2 cellular contexts compared by ENCODE assay signal in genomic region chr5:79832911-79833310, GRCh38.
TF ChIP-seq lines count a peak whose summit lies in the region.

No MANE protein-coding gene starts in this region.

TF ChIP-seq in GM23338, 12 proteins besides CTCF, POLR2A, EP300 and RAD21 (continued from another document):
- no peak for TF ChIP-seq ZNF331 (CRISPR knock-in tag; IDR thresholded peaks at IDR 0.05; ENCODE audit: low read depth)
- TF ChIP-seq POLR2AphosphoS5 (IDR thresholded peaks at IDR 0.05; ENCODE audit: low read depth), result no peak
- TF ChIP-seq ZNF462 (CRISPR knock-in tag; IDR thresholded peaks at IDR 0.05), result no peak
- no peak for TF ChIP-seq EZH2phosphoT487 (IDR thresholded peaks at IDR 0.05; ENCODE audit: unreplicated experiment)
- no peak for TF ChIP-seq STAT1 (IDR thresholded peaks at IDR 0.05; ENCODE audit: unreplicated experiment)
- TF ChIP-seq REST (IDR thresholded peaks at IDR 0.05; ENCODE audit: unreplicated experiment), result no peak
- TF ChIP-seq CREB1 (CRISPR knock-in tag; IDR thresholded peaks at IDR 0.05; ENCODE audit: low read depth), result no peak
- no peak for TF ChIP-seq ZNF114 (CRISPR knock-in tag; IDR thresholded peaks at IDR 0.05)
TF ChIP-seq in GM23338: peak in this region for 0.

TF ChIP-seq in K562, 482 proteins besides CTCF, POLR2A, EP300 and RAD21 (continued from another document and continues in another):
- no peak for TF ChIP-seq ZNF398 (CRISPR knock-in tag; IDR thresholded peaks at IDR 0.05)
- peak; percentile 14; the same call in 1 of the 2 replicates for TF ChIP-seq L3MBTL2 (IDR thresholded peaks at IDR 0.05)
- TF ChIP-seq MTA1 (IDR thresholded peaks at IDR 0.05; ENCODE audit: borderline replicate concordance), result no peak
- no peak for TF ChIP-seq ETS2 (tag; IDR thresholded peaks at IDR 0.05; ENCODE audit: borderline replicate concordance, poor library complexity, severe bottlenecking)
- no peak for TF ChIP-seq ARHGAP35 (IDR thresholded peaks at IDR 0.05; ENCODE audit: partially characterized antibody)
- TF ChIP-seq CBX2 (IDR thresholded peaks at IDR 0.05; ENCODE audit: insufficient read depth, low read length, poor library complexity, severe bottlenecking), result no peak
- TF ChIP-seq HINFP (tag; conservative IDR thresholded peaks at IDR 0.05; ENCODE audit: low read depth), result no peak
- peak; percentile 81 for TF ChIP-seq NFE2 (IDR thresholded peaks at IDR 0.05; ENCODE audit: low read depth)
- no peak for TF ChIP-seq MITF (IDR thresholded peaks at IDR 0.05)
- no peak for TF ChIP-seq ZBTB40 (IDR thresholded peaks at IDR 0.05)
- TF ChIP-seq ZBTB40 (CRISPR knock-in tag; IDR thresholded peaks at IDR 0.05), result no peak
- TF ChIP-seq CREBBP (IDR thresholded peaks at IDR 0.05; ENCODE audit: low read depth, low read length), result no peak
- TF ChIP-seq ZFX (CRISPR knock-in tag; IDR thresholded peaks at IDR 0.05), result no peak
- peak; percentile 98 for TF ChIP-seq C11orf30 (IDR thresholded peaks at IDR 0.05; ENCODE audit: low read depth)
- TF ChIP-seq MAFF (IDR thresholded peaks at IDR 0.05; ENCODE audit: low read length), result peak; percentile 87
- no peak for TF ChIP-seq CHD7 (IDR thresholded peaks at IDR 0.05; ENCODE audit: low read depth, low read length)
- TF ChIP-seq EZH2 (IDR thresholded peaks at IDR 0.05; ENCODE audit: borderline replicate concordance, low read depth, low read length), result no peak
- TF ChIP-seq MAFK (IDR thresholded peaks at IDR 0.05; ENCODE audit: low read length), result peak; percentile 88
- no peak for TF ChIP-seq ZNF280A (IDR thresholded peaks at IDR 0.05; ENCODE audit: low read depth, partially characterized antibody)
